9 cellular contexts compared by ENCODE assay signal in the genomic region with DNA sequence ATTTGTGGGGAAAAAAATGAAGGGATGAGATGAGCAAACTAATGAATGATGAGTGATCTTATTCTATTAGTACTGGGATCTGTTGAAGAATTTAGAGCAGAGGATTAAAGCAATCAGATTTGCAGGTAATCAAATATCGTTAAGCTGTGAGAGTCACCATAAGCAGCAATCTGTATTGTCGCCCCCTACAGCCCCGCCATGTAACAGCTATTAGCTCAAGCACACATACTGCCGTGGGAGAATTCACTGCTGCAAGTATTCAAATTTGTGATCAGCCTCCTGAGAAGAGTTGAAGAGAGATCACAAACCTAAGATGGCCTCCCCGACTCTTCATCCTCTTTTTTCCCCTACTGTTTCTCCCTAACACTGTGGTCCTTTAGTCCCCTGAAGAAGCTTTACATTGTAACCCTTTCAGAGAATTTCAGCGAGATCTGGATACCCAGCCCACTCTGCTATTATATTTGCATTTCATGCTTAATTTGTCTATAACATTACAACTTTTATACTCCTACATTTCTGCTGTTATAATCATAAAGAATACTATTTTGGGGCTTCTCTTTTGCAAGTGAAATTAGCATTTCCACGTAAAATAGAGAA. TPM values are rescaled to one million over a fixed set of nuclear protein-coding genes. Genes with fewer than 3 reads are reported as not detected.
DNase-seq lines count a peak whose midpoint lies in the region; ATAC-seq, FAIRE-seq and TF ChIP-seq lines count a peak whose summit lies in the region.
"Had no signal": no experiment of that assay in that cellular context is flagged by ENCODE, and none has a peak within 500 bp of the region (broad histone marks: within the 10 kb centered on the region; RNA-seq: fewer than 3 reads in every experiment).

No MANE protein-coding gene starts in this region.

- H3K4me1 ChIP-seq in adipocyte (ENCODE audit: control insufficient read depth, insufficient read depth, low read length): no peaks in the 10 kb centered on the region
- H3K4me1 ChIP-seq in testis: peaks cover 8% of the 10 kb centered on the region

- ATAC-seq in left colon: peak; percentile 36

- peak; percentile 9 for FAIRE-seq in A204.1 (lab: Jason Lieb, UNC)
- FAIRE-seq: endometrium had no signal

- H3K4me3 ChIP-seq in GM06990 (replicated peaks; ENCODE audit: low read depth, low read length) (no peak overlapping the region), adipocyte (ENCODE audit: low read length) (no peak overlapping the region), testis (no peak overlapping the region)

- peaks cover 10% of the 10 kb centered on the region for H3K9me3 ChIP-seq in adipocyte (ENCODE audit: control insufficient read depth, low read length)
- H3K9me3 ChIP-seq in testis: no peaks in the 10 kb centered on the region

- H3K9ac ChIP-seq in adipocyte (ENCODE audit: low read length): no peak overlapping the region

- no peaks in the 10 kb centered on the region for H3K27me3 ChIP-seq in GM06990 (replicated peaks; ENCODE audit: control insufficient read depth, insufficient read depth, low read length)
- peaks cover 28% of the 10 kb centered on the region for H3K27me3 ChIP-seq in adipocyte (replicated peaks; ENCODE audit: control insufficient read depth, insufficient read depth, low read length)
- no peaks in the 10 kb centered on the region for H3K27me3 ChIP-seq in testis

- no peak overlapping the region for H3K27ac ChIP-seq in testis

- DNase-seq in GM06990 (ENCODE audit: extremely low read depth, insufficient read length): no peak
- DNase-seq in NCI-H82 (lab: John Stamatoyannopoulos, UW): peak; percentile 88
- DNase-seq in adipocyte (ENCODE audit: low read depth): peak; percentile 2
- DNase-seq in left colon: peak in 1 of 2 donors; percentile 24
- peak; percentile 67 for DNase-seq in testis
- no peak for DNase-seq in NCI-H2107 (lab: John Stamatoyannopoulos, UW)
- DNase-seq in NK-92 treated with Interleukin-12 subunit alpha and Interleukin-12 subunit beta, amount 100 ng/mL, for 24 hours (lab: John Stamatoyannopoulos, UW): no peak

- TF ChIP-seq POLR2A in testis (IDR thresholded peaks at IDR 0.05): no peak

- 40 to 43% methylated on average over 7 of the region's 7 CpGs for WGBS in testis, 2 donors

- TF ChIP-seq CTCF in GM06990 (IDR thresholded peaks at IDR 0.05; ENCODE audit: insufficient read depth, low read length, poor library complexity, severe bottlenecking) (peak; percentile 75), testis (IDR thresholded peaks at IDR 0.05) (peak in 1 of 3 experiments; percentile 34)

- intact Hi-C loops in left colon (cut with DNase I, micrococcal nuclease): no loop called here
- intact Hi-C loops in testis (cut with DNase I; ENCODE audit: low total_unique reads): no loop called here

- H3K36me3 ChIP-seq in GM06990 (ENCODE audit: control insufficient read depth, insufficient read depth, low read length) (no peaks in the 10 kb centered on the region), adipocyte (ENCODE audit: control insufficient read depth, insufficient read depth, low read length, severe bottlenecking) (no peaks in the 10 kb centered on the region), testis (ENCODE audit: low read depth, missing control alignments) (no peaks in the 10 kb centered on the region)

RNA-seq across cellular contexts. Expression of a gene that starts 28.5 kb away (rescaled TPM):
- total RNA-seq in left colon (under 1 TPM; 0.12 to 0.22 TPM), testis (100 to 1,000 TPM in 1 of 2 donors, 10 to 100 TPM in 1; 93.3 to 132 TPM)
- polyA plus RNA-seq in testis (ENCODE audit: insufficient read depth, low read depth, low replicate concordance): 44.8 TPM

RNA-seq across cellular contexts. Expression of a gene that starts 59.9 kb away (rescaled TPM):
- total RNA-seq in left colon: 1 to 10 TPM; 1.2 to 7.1 TPM
- 10 to 100 TPM; 44.0 to 49.9 TPM for total RNA-seq in testis
- 47.7 TPM for polyA plus RNA-seq in testis (ENCODE audit: insufficient read depth, low read depth, low replicate concordance)

Comparison
In these comparisons a context has a peak if more than half of its experiments do, and no peak if none do; other contexts are left out.
1. DNase-seq: peak in NCI-H82 (single experiment), adipocyte (single experiment) and testis (single experiment); none in GM06990 (single experiment), NCI-H2107 (single experiment) and NK-92 treated with Interleukin-12 subunit alpha and Interleukin-12 subunit beta, amount 100 ng/mL, for 24 hours (single experiment).
2. RNA of a gene that starts 28.5 kb away (total RNA-seq): 93.3 to 132 TPM in testis; 0.12 to 0.22 TPM in left colon; every median in the first group is over 10 times any median in the second.
3. RNA of a gene that starts 59.9 kb away (total RNA-seq): 44.0 to 49.9 TPM in testis; 1.2 to 7.1 TPM in left colon; every median in the first group is over 4 times any median in the second.